In genomic region chr1:8352471-8352845, GRCh38 we compare ENCODE assay signal across 12 cellular contexts. TPM values are rescaled to one million over a fixed set of nuclear protein-coding genes. Genes with fewer than 3 reads are reported as not detected.
DNase-seq lines count a peak whose midpoint lies in the region; ATAC-seq, FAIRE-seq and TF ChIP-seq lines count a peak whose summit lies in the region.
"Had no signal": no experiment of that assay in that cellular context is flagged by ENCODE, and none has a peak within 500 bp of the region (broad histone marks: within the 10 kb centered on the region; RNA-seq: fewer than 3 reads in every experiment).

No MANE protein-coding gene starts in this region.

- no peaks in the 10 kb centered on the region for H3K4me1 Mint-ChIP-seq in activated naive CD4-positive, alpha-beta T cell treated with anti-CD3 and anti-CD28 coated beads, Interleukin-2, amount 10 ng/mL, durations not matched to agents 7 days and 5 days

- H4K20me1 ChIP-seq in GM23248 (ENCODE audit: insufficient read depth): no peaks in the 10 kb centered on the region

- H3K9me3 Mint-ChIP-seq in activated naive CD4-positive, alpha-beta T cell treated with anti-CD3 and anti-CD28 coated beads, Interleukin-2, amount 50 U/mL, for 72 hours: no peaks in the 10 kb centered on the region
- H3K9me3 Mint-ChIP-seq in activated naive CD4-positive, alpha-beta T cell treated with anti-CD3 and anti-CD28 coated beads, Interleukin-2, amount 10 ng/mL, durations not matched to agents 7 days and 5 days: no peaks in the 10 kb centered on the region
- H3K9me3 Mint-ChIP-seq: naive thymus-derived CD4-positive, alpha-beta T cell had no signal

- peaks cover 6% of the 10 kb centered on the region; the same call in 1 of the 2 replicates for H3K79me2 ChIP-seq in GM23248 (ENCODE audit: insufficient read depth)

- TF ChIP-seq CTCF in ascending aorta (IDR thresholded peaks at IDR 0.05) (no peak), testis (IDR thresholded peaks at IDR 0.05) (no peak), pancreas (IDR thresholded peaks at IDR 0.05) (no peak)

- H3K27me3 ChIP-seq in ascending aorta (no peaks in the 10 kb centered on the region), testis (no peaks in the 10 kb centered on the region), GM23248 (replicated peaks; ENCODE audit: insufficient read depth) (no peaks in the 10 kb centered on the region), pancreas (no peaks in the 10 kb centered on the region)

- no peak overlapping the region for H2AFZ ChIP-seq in GM23248

- DNase-seq in activated naive CD4-positive, alpha-beta T cell treated with anti-CD3 and anti-CD28 coated beads, Interleukin-2, amount 50 U/mL, for 72 hours (ENCODE audit: low spot score in 2 of 2): no peak
- DNase-seq in activated naive CD4-positive, alpha-beta T cell treated with anti-CD3 and anti-CD28 coated beads, Interleukin-2, amount 10 ng/mL, durations not matched to agents 7 days and 5 days: no peak
- DNase-seq in ascending aorta (ENCODE audit: low spot score in 2 of 2) (no peak), testis (no peak), NCI-H146 treated with DMSO at 0.1 percent for 48 hours (lab: John Stamatoyannopoulos, UW; ENCODE audit: unreplicated experiment) (no peak), GM23248 (no peak), pancreas (no peak)
- DNase-seq: effector memory CD4-positive, alpha-beta T cell; naive thymus-derived CD4-positive, alpha-beta T cell; NCI-H1092 treated with DMSO at 0.1 percent for 48 hours; NCI-H226 had no signal

- H3K27ac Mint-ChIP-seq in activated naive CD4-positive, alpha-beta T cell treated with anti-CD3 and anti-CD28 coated beads, Interleukin-2, amount 50 U/mL, for 72 hours: peak overlapping the region; percentile 65 to 73
- no peak overlapping the region for H3K27ac Mint-ChIP-seq in activated naive CD4-positive, alpha-beta T cell treated with anti-CD3 and anti-CD28 coated beads, Interleukin-2, amount 10 ng/mL, durations not matched to agents 7 days and 5 days

- H3F3A ChIP-seq in GM23248 (ENCODE audit: insufficient read depth): 0 out of 2 replicates have a peak, but pooled peaks cover 5% of the 10 kb centered on the region

- H3K4me3 ChIP-seq in ascending aorta (no peak overlapping the region), mesodermal cell (ENCODE audit: extremely low read depth, insufficient read depth, low read length, poor library complexity, severe bottlenecking) (no peak overlapping the region), testis (no peak overlapping the region), GM23248 (no peak overlapping the region), pancreas (no peak overlapping the region)

- H3K4me3 Mint-ChIP-seq in activated naive CD4-positive, alpha-beta T cell treated with anti-CD3 and anti-CD28 coated beads, Interleukin-2, amount 10 ng/mL, durations not matched to agents 7 days and 5 days: no peak overlapping the region
- H3K4me3 Mint-ChIP-seq: naive thymus-derived CD4-positive, alpha-beta T cell had no signal

- peak overlapping the region; percentile 66 to 81 for H3K27ac ChIP-seq in ascending aorta
- peak overlapping the region; percentile 59 for H3K27ac ChIP-seq in mesodermal cell (ENCODE audit: low read depth, low read length, severe bottlenecking)
- peak overlapping the region; percentile 74 to 86 for H3K27ac ChIP-seq in testis
- no peak overlapping the region for H3K27ac ChIP-seq in GM23248
- H3K27ac ChIP-seq in pancreas: no peak overlapping the region

- H3K9me3 ChIP-seq in ascending aorta (no peaks in the 10 kb centered on the region), mesodermal cell (ENCODE audit: control insufficient read depth, low read length) (no peaks in the 10 kb centered on the region), testis (no peaks in the 10 kb centered on the region), GM23248 (ENCODE audit: low read depth) (no peaks in the 10 kb centered on the region), pancreas (no peaks in the 10 kb centered on the region)

- no peak overlapping the region for H3K4me2 ChIP-seq in GM23248 (ENCODE audit: unreplicated experiment)

- ATAC-seq in activated naive CD4-positive, alpha-beta T cell treated with anti-CD3 and anti-CD28 coated beads, Interleukin-2, amount 50 U/mL, for 72 hours: no peak
- ATAC-seq in pancreas: no peak
- ATAC-seq: naive thymus-derived CD4-positive, alpha-beta T cell had no signal

- TF ChIP-seq POLR2A in testis (IDR thresholded peaks at IDR 0.05): no peak

- intact Hi-C loops in ascending aorta (cut with DNase I) (no loop called here), testis (cut with DNase I; ENCODE audit: low total_unique reads) (no loop called here), pancreas (cut with DNase I) (loop anchor here in 1 of 3 donors (5.0 kb wide), 1 partner anchor 370 kb away; no protein-coding TSS in a partner anchor)

- WGBS in mesodermal cell (ENCODE audit: insufficient coverage in 2 of 2), 2 experiments: 94 to 95% methylated on average over 14 of the region's 15 CpGs
- WGBS in testis, 2 donors: 32 to 53% methylated on average over 15 of the region's 15 CpGs
- 82 to 85% methylated on average over 15 of the region's 15 CpGs for WGBS in GM23248 (ENCODE audit: low coverage in 1 of 2, low lambda C conversion rate in 2 of 2, missing lambda C conversion rate in 2 of 2), 2 experiments
- WGBS in pancreas, 2 donors: 60 to 62% methylated on average over 15 of the region's 15 CpGs

- peaks cover 17% of the 10 kb centered on the region for H3K27me3 Mint-ChIP-seq in activated naive CD4-positive, alpha-beta T cell treated with anti-CD3 and anti-CD28 coated beads, Interleukin-2, amount 10 ng/mL, durations not matched to agents 7 days and 5 days

- H3K4me1 ChIP-seq in ascending aorta (peaks cover 0 to 25% of the 10 kb centered on the region in 2 donors), mesodermal cell (ENCODE audit: control insufficient read depth, insufficient read depth, low read length, poor library complexity, severe bottlenecking) (peaks cover 2% of the 10 kb centered on the region), testis (peaks cover 38% of the 10 kb centered on the region), GM23248 (ENCODE audit: insufficient read depth) (no peaks in the 10 kb centered on the region), pancreas (no peaks in the 10 kb centered on the region)

- no peaks in the 10 kb centered on the region for H3K36me3 Mint-ChIP-seq in activated naive CD4-positive, alpha-beta T cell treated with anti-CD3 and anti-CD28 coated beads, Interleukin-2, amount 50 U/mL, for 72 hours
- H3K36me3 Mint-ChIP-seq in activated naive CD4-positive, alpha-beta T cell treated with anti-CD3 and anti-CD28 coated beads, Interleukin-2, amount 10 ng/mL, durations not matched to agents 7 days and 5 days: peaks cover 33% of the 10 kb centered on the region

- in situ Hi-C loops in GM23248 (cut with MboI): no loop called here

- no peak overlapping the region for H3K9ac ChIP-seq in GM23248

- H3K9me2 ChIP-seq in GM23248 (ENCODE audit: insufficient read depth): no peaks in the 10 kb centered on the region

- H3K36me3 ChIP-seq in ascending aorta (peaks cover 30 to 43% of the 10 kb centered on the region in 2 donors), mesodermal cell (ENCODE audit: control insufficient read depth, insufficient read depth, low read length) (peaks cover 58% of the 10 kb centered on the region), testis (ENCODE audit: low read depth, missing control alignments) (no peaks in the 10 kb centered on the region), GM23248 (ENCODE audit: low read depth) (peaks cover 30% of the 10 kb centered on the region; the same call in 1 of the 2 replicates), pancreas (peaks cover 0 to 40% (median 14%) of the 10 kb centered on the region in 3 donors)

- CTCF ChIA-PET in activated naive CD4-positive, alpha-beta T cell treated with anti-CD3 and anti-CD28 coated beads, Interleukin-2, amount 10 ng/mL, durations not matched to agents 7 days and 5 days (lab: Charles Lee): interaction anchor here (1.1 to 1.4 kb wide), 2 partner anchors 338 to 374 kb away, joined by 6 to 7 read pairs; no protein-coding TSS in a partner anchor

- no peak for FAIRE-seq in pancreas (lab: Jason Lieb, UNC)

RNA-seq across cellular contexts. Expression of gene SLC45A1, which starts 34.5 kb away (rescaled TPM):
- total RNA-seq in activated naive CD4-positive, alpha-beta T cell treated with anti-CD3 and anti-CD28 coated beads, Interleukin-2, amount 50 U/mL, for 72 hours: under 1 TPM; 0.20 to 0.43 TPM
- 3.2 TPM for total RNA-seq in ascending aorta
- 0.77 TPM for polyA plus RNA-seq in mesodermal cell (2013, experiment 1 of 2)
- 0.81 TPM for polyA plus RNA-seq in mesodermal cell (2013, experiment 2 of 2)
- 1 to 10 TPM; 8.5 to 9.0 TPM for total RNA-seq in testis
- polyA plus RNA-seq in testis (ENCODE audit: insufficient read depth, low read depth, low replicate concordance): 5.6 TPM
- 0.25 and 0.97 TPM in 2 replicates for total RNA-seq in GM23248 (2014; rRNA removed; shearing (Covaris generic))
- 1.9 and 3.3 TPM in 2 replicates for polyA plus RNA-seq in GM23248 (2016; fragmentation: Nextera tagmentation; extraction: Ambion mirVana)
- total RNA-seq in pancreas: under 1 TPM; 0.16 to 0.75 (median 0.41) TPM
- 1 to 10 TPM; 1.4 to 1.8 TPM for polyA plus RNA-seq in pancreas

Comparison
In these comparisons a context has a peak if more than half of its experiments do, and no peak if none do; other contexts are left out.
1. H3K27ac ChIP-seq: peak in ascending aorta (2 of 2), mesodermal cell (single experiment) and testis (2 of 2); none in GM23248 (single experiment) and pancreas (0 of 4).